Comparison of ENCODE assay signal across 18 cellular contexts in the genomic region with DNA sequence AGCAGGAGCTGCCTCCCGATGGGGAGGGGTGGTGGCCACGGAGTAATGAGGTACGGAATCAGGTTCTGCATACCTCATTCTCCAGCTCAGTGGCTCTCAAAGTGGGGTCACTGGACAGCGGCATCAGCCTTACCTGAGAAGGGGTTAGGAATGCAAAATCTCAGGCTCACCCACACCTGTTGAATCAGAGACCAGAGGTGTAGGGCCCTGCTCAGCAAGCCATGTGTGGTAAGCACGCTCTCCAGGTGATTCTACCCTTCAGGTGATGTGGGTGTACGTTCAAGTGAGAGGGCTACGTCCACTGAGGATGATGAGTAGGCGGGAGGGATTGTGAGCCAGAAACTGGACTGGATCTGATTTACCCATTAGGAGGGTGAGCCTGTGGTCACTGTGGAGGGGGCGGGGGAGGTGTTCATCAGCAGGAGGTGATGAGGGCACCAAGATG.
"Had no signal": no experiment of that assay in that cellular context is flagged by ENCODE, and none has a peak within 500 bp of the region (broad histone marks: within the 10 kb centered on the region; RNA-seq: fewer than 3 reads in every experiment).

No MANE protein-coding gene starts in this region.

- H3K9me3 ChIP-seq: ovary, right atrium auricular region, suprapubic skin had no signal

- H3K27ac Mint-ChIP-seq: endodermal cell; naive thymus-derived CD8-positive, alpha-beta T cell; stimulated activated effector memory CD8-positive, alpha-beta T cell treated with anti-CD3 and anti-CD28 coated beads, Interleukin-12 subunit alpha, Interleukin-12 subunit beta, amount 100 ng/mL, for 72 hours had no signal

- ATAC-seq: foreskin keratinocyte; naive thymus-derived CD8-positive, alpha-beta T cell; stimulated activated effector memory CD8-positive, alpha-beta T cell treated with anti-CD3 and anti-CD28 coated beads, Interleukin-12 subunit alpha, Interleukin-12 subunit beta, amount 100 ng/mL, for 72 hours; stimulated activated naive CD8-positive, alpha-beta T cell treated with anti-CD3 and anti-CD28 coated beads, Interleukin-15, Interleukin-2, amounts not matched to agents 100 U/mL and 50 U/mL, for 24 hours had no signal

- H3K4me3 ChIP-seq: coronary artery, ovary, right atrium auricular region, suprapubic skin, tibial artery had no signal

- H3K27ac ChIP-seq: coronary artery, foreskin keratinocyte, ovary, right atrium auricular region, suprapubic skin, tibial artery had no signal

- H3K27me3 ChIP-seq: foreskin keratinocyte, ovary, right atrium auricular region, suprapubic skin, tibial artery had no signal

- H3K4me1 ChIP-seq: foreskin keratinocyte, suprapubic skin, tibial artery had no signal

- DNase-seq: central memory CD4-positive, alpha-beta T cell; effector CD4-positive, alpha-beta T cell; endodermal cell; erythroblast; foreskin keratinocyte; mesenchymal stem cell; naive thymus-derived CD8-positive, alpha-beta T cell; nucleus accumbens; ovary; small intestine; stimulated activated CD4-positive, alpha-beta T cell treated with anti-CD3 and anti-CD28 coated beads, Interleukin-2, amount 100 ng/mL, for 48 hours; stimulated activated CD8-positive, alpha-beta memory T cell treated with anti-CD3 and anti-CD28 coated beads, Interleukin-4, amount 100 ng/mL, for 48 hours; stimulated activated naive CD8-positive, alpha-beta T cell treated with anti-CD3 and anti-CD28 coated beads, Interleukin-15, Interleukin-2, amounts not matched to agents 100 U/mL and 50 U/mL, for 24 hours had no signal

- H3K4me1 Mint-ChIP-seq: naive thymus-derived CD8-positive, alpha-beta T cell; stimulated activated effector memory CD8-positive, alpha-beta T cell treated with anti-CD3 and anti-CD28 coated beads, Interleukin-12 subunit alpha, Interleukin-12 subunit beta, amount 100 ng/mL, for 72 hours had no signal

- H3K36me3 ChIP-seq: ovary, right atrium auricular region, suprapubic skin had no signal

- H3K36me3 Mint-ChIP-seq: stimulated activated effector memory CD8-positive, alpha-beta T cell treated with anti-CD3 and anti-CD28 coated beads, Interleukin-12 subunit alpha, Interleukin-12 subunit beta, amount 100 ng/mL, for 72 hours had no signal

- H3K4me3 Mint-ChIP-seq: endodermal cell; naive thymus-derived CD8-positive, alpha-beta T cell; stimulated activated effector memory CD8-positive, alpha-beta T cell treated with anti-CD3 and anti-CD28 coated beads, Interleukin-12 subunit alpha, Interleukin-12 subunit beta, amount 100 ng/mL, for 72 hours had no signal
